ENCODE assay signal across 18 cellular contexts in genomic region chr19:52670046-52670445, GRCh38. TPM values are rescaled to one million over a fixed set of nuclear protein-coding genes. Genes with fewer than 3 reads are reported as not detected.
A peak's percentile ranks its signal among the peaks of the same experiment; 100 is the strongest.
DNase-seq lines count a peak whose midpoint lies in the region; ATAC-seq and TF ChIP-seq lines count a peak whose summit lies in the region.
"Had no signal": no experiment of that assay in that cellular context is flagged by ENCODE, and none has a peak within 500 bp of the region (broad histone marks: within the 10 kb centered on the region; RNA-seq: fewer than 3 reads in every experiment).

No MANE protein-coding gene starts in this region.

- CTCF ChIA-PET in activated naive CD4-positive, alpha-beta T cell treated with anti-CD3 and anti-CD28 coated beads for 36 hours (lab: Charles Lee) = no interaction called here
- CTCF ChIA-PET in activated naive CD4-positive, alpha-beta T cell treated with anti-CD3 and anti-CD28 coated beads, Interleukin-2, amount 10 ng/mL, durations not matched to agents 7 days and 5 days (lab: Charles Lee) = no interaction called here
- CTCF ChIA-PET in RWPE1 (lab: Yijun Ruan, JAX) = no interaction called here
- CTCF ChIA-PET in activated CD4-positive, alpha-beta memory T cell treated with anti-CD3 and anti-CD28 coated beads, Interleukin-2, amount 10 ng/mL, durations not matched to agents 7 days and 5 days (lab: Charles Lee) = no interaction called here

- no peaks in the 10 kb centered on the region for H3K9me3 ChIP-seq in transverse colon
- H3K9me3 ChIP-seq: lower lobe of right lung, SK-N-SH had no signal

- H3K4me3 Mint-ChIP-seq in activated naive CD4-positive, alpha-beta T cell treated with anti-CD3 and anti-CD28 coated beads for 36 hours = no peak overlapping the region
- no peak overlapping the region for H3K4me3 Mint-ChIP-seq in activated naive CD4-positive, alpha-beta T cell treated with anti-CD3 and anti-CD28 coated beads, Interleukin-2, amount 10 ng/mL, durations not matched to agents 7 days and 5 days
- H3K4me3 Mint-ChIP-seq in activated CD4-positive, alpha-beta memory T cell treated with anti-CD3 and anti-CD28 coated beads, Interleukin-2, amount 10 ng/mL, durations not matched to agents 7 days and 5 days = no peak overlapping the region
- H3K4me3 Mint-ChIP-seq: activated CD8-positive, alpha-beta memory T cell treated with anti-CD3 and anti-CD28 coated beads, Interleukin-2, amount 10 ng/mL, durations not matched to agents 7 days and 5 days had no signal

- TF ChIP-seq EP300 in transverse colon (IDR thresholded peaks at IDR 0.05; ENCODE audit: low read depth) = no peak

- DNase-seq in activated naive CD4-positive, alpha-beta T cell treated with anti-CD3 and anti-CD28 coated beads for 36 hours = peak; percentile 15
- DNase-seq in activated naive CD4-positive, alpha-beta T cell treated with anti-CD3 and anti-CD28 coated beads, Interleukin-2, amount 10 ng/mL, durations not matched to agents 7 days and 5 days = no peak
- DNase-seq in RWPE1 (ENCODE audit: low spot score) = peak; percentile 34
- DNase-seq in foreskin keratinocyte = peak; percentile 92 to 96
- peak; percentile 12 for DNase-seq in transverse colon
- DNase-seq in activated CD4-positive, alpha-beta memory T cell treated with anti-CD3 and anti-CD28 coated beads, Interleukin-2, amount 10 ng/mL, durations not matched to agents 7 days and 5 days = no peak
- DNase-seq: activated CD8-positive, alpha-beta memory T cell treated with anti-CD3 and anti-CD28 coated beads, Interleukin-2, amount 10 ng/mL, durations not matched to agents 7 days and 5 days; brain microvascular endothelial cell; cortex of kidney; GM23248; lower lobe of right lung; NCI-H1105 treated with DMSO at 0.1 percent for 48 hours; NCI-H2081 treated with DMSO at 0.1 percent for 48 hours; right cardiac atrium; SK-N-SH had no signal

- POLR2A ChIA-PET in RWPE1 (lab: Yijun Ruan, JAX; ENCODE audit: low non-redundant PET) = no interaction called here
- POLR2A ChIA-PET in activated CD4-positive, alpha-beta memory T cell treated with anti-CD3 and anti-CD28 coated beads, Interleukin-2, amount 10 ng/mL, durations not matched to agents 7 days and 5 days (lab: Charles Lee) = no interaction called here

- H3K36me3 ChIP-seq in transverse colon = no peaks in the 10 kb centered on the region
- H3K36me3 ChIP-seq: brain microvascular endothelial cell, lower lobe of right lung had no signal

- intact Hi-C loops in activated naive CD4-positive, alpha-beta T cell treated with anti-CD3 and anti-CD28 coated beads for 36 hours (cut with micrococcal nuclease) = no loop called here
- intact Hi-C loops in transverse colon (cut with DNase I; ENCODE audit: low total_unique reads) = no loop called here

- H3K4me1 ChIP-seq in foreskin keratinocyte = peaks cover 4% of the 10 kb centered on the region
- H3K4me1 ChIP-seq in transverse colon = no peaks in the 10 kb centered on the region
- H3K4me1 ChIP-seq: lower lobe of right lung had no signal

- no peak overlapping the region for H3K27ac Mint-ChIP-seq in activated naive CD4-positive, alpha-beta T cell treated with anti-CD3 and anti-CD28 coated beads for 36 hours
- no peak overlapping the region for H3K27ac Mint-ChIP-seq in activated naive CD4-positive, alpha-beta T cell treated with anti-CD3 and anti-CD28 coated beads, Interleukin-2, amount 10 ng/mL, durations not matched to agents 7 days and 5 days
- no peak overlapping the region for H3K27ac Mint-ChIP-seq in activated CD4-positive, alpha-beta memory T cell treated with anti-CD3 and anti-CD28 coated beads, Interleukin-2, amount 10 ng/mL, durations not matched to agents 7 days and 5 days
- H3K27ac Mint-ChIP-seq: activated CD8-positive, alpha-beta memory T cell treated with anti-CD3 and anti-CD28 coated beads, Interleukin-2, amount 10 ng/mL, durations not matched to agents 7 days and 5 days had no signal

- H3K36me3 Mint-ChIP-seq in activated naive CD4-positive, alpha-beta T cell treated with anti-CD3 and anti-CD28 coated beads for 36 hours (ENCODE audit: low read depth) = peaks cover 66% of the 10 kb centered on the region
- peaks cover 83% of the 10 kb centered on the region for H3K36me3 Mint-ChIP-seq in activated naive CD4-positive, alpha-beta T cell treated with anti-CD3 and anti-CD28 coated beads, Interleukin-2, amount 10 ng/mL, durations not matched to agents 7 days and 5 days
- H3K36me3 Mint-ChIP-seq in activated CD4-positive, alpha-beta memory T cell treated with anti-CD3 and anti-CD28 coated beads, Interleukin-2, amount 10 ng/mL, durations not matched to agents 7 days and 5 days (ENCODE audit: low read depth) = peaks cover 92% of the 10 kb centered on the region

- H3K27ac ChIP-seq in RWPE1 = no peak overlapping the region
- peak overlapping the region; percentile 56 for H3K27ac ChIP-seq in foreskin keratinocyte
- no peak overlapping the region for H3K27ac ChIP-seq in transverse colon
- H3K27ac ChIP-seq: BLaER1 treated with 17β-estradiol and CSF1 and Interleukin-3, amounts not matched to agents 10 nM and 100 nM; brain microvascular endothelial cell; GM23248; lower lobe of right lung had no signal

- H3K4me3 ChIP-seq in transverse colon = no peak overlapping the region
- H3K4me3 ChIP-seq: BLaER1 treated with 17β-estradiol and CSF1 and Interleukin-3, amounts not matched to agents 10 nM and 100 nM; GM23248; lower lobe of right lung had no signal

- 73 to 78% methylated on average over 4 of the region's 4 CpGs for WGBS in transverse colon (ENCODE audit: low coverage in 1 of 2), 2 donors

- TF ChIP-seq POLR2A in transverse colon (IDR thresholded peaks at IDR 0.05) = no peak

- H3K4me1 Mint-ChIP-seq in activated naive CD4-positive, alpha-beta T cell treated with anti-CD3 and anti-CD28 coated beads for 36 hours (ENCODE audit: low read depth) = peaks cover 9% of the 10 kb centered on the region
- peaks cover 7% of the 10 kb centered on the region for H3K4me1 Mint-ChIP-seq in activated naive CD4-positive, alpha-beta T cell treated with anti-CD3 and anti-CD28 coated beads, Interleukin-2, amount 10 ng/mL, durations not matched to agents 7 days and 5 days
- peaks cover 7% of the 10 kb centered on the region for H3K4me1 Mint-ChIP-seq in activated CD4-positive, alpha-beta memory T cell treated with anti-CD3 and anti-CD28 coated beads, Interleukin-2, amount 10 ng/mL, durations not matched to agents 7 days and 5 days

- in situ Hi-C loops in transverse colon (cut with MboI; ENCODE audit: low pct_ligation_motif_present in 1 of 4, low pct_unique_long_range_greater_than_20kb in 1 of 4, low sequenced_read_pairs in 3 of 4) = no loop called here

- no peaks in the 10 kb centered on the region for H3K9me3 Mint-ChIP-seq in activated naive CD4-positive, alpha-beta T cell treated with anti-CD3 and anti-CD28 coated beads for 36 hours
- peaks cover 23% of the 10 kb centered on the region for H3K9me3 Mint-ChIP-seq in activated naive CD4-positive, alpha-beta T cell treated with anti-CD3 and anti-CD28 coated beads, Interleukin-2, amount 10 ng/mL, durations not matched to agents 7 days and 5 days
- H3K9me3 Mint-ChIP-seq in activated CD4-positive, alpha-beta memory T cell treated with anti-CD3 and anti-CD28 coated beads, Interleukin-2, amount 10 ng/mL, durations not matched to agents 7 days and 5 days = peaks cover 31% of the 10 kb centered on the region

- TF ChIP-seq CTCF in RWPE1 (conservative IDR thresholded peaks at IDR 0.05; ENCODE audit: low read depth) (no peak), foreskin keratinocyte (conservative IDR thresholded peaks at IDR 0.05) (no peak), transverse colon (IDR thresholded peaks at IDR 0.05) (no peak)

- no peaks in the 10 kb centered on the region for H3K27me3 Mint-ChIP-seq in activated naive CD4-positive, alpha-beta T cell treated with anti-CD3 and anti-CD28 coated beads for 36 hours (ENCODE audit: low read depth)
- no peaks in the 10 kb centered on the region for H3K27me3 Mint-ChIP-seq in activated naive CD4-positive, alpha-beta T cell treated with anti-CD3 and anti-CD28 coated beads, Interleukin-2, amount 10 ng/mL, durations not matched to agents 7 days and 5 days
- no peaks in the 10 kb centered on the region for H3K27me3 Mint-ChIP-seq in activated CD4-positive, alpha-beta memory T cell treated with anti-CD3 and anti-CD28 coated beads, Interleukin-2, amount 10 ng/mL, durations not matched to agents 7 days and 5 days
- H3K27me3 Mint-ChIP-seq: activated CD8-positive, alpha-beta memory T cell treated with anti-CD3 and anti-CD28 coated beads, Interleukin-2, amount 10 ng/mL, durations not matched to agents 7 days and 5 days had no signal

- H3K27me3 ChIP-seq in foreskin keratinocyte = no peaks in the 10 kb centered on the region
- H3K27me3 ChIP-seq in transverse colon = no peaks in the 10 kb centered on the region
- H3K27me3 ChIP-seq: BLaER1 treated with 17β-estradiol and CSF1 and Interleukin-3, amounts not matched to agents 10 nM and 100 nM; brain microvascular endothelial cell had no signal

- ATAC-seq in foreskin keratinocyte (peak; percentile 92), HG03378 (IDR thresholded peaks at IDR 0.05; ENCODE audit: unreplicated experiment) (no peak), HG03175 (IDR thresholded peaks at IDR 0.05; ENCODE audit: unreplicated experiment) (no peak)
- ATAC-seq: activated CD8-positive, alpha-beta memory T cell treated with anti-CD3 and anti-CD28 coated beads, Interleukin-2, amount 10 ng/mL, durations not matched to agents 7 days and 5 days; lower lobe of right lung; right cardiac atrium had no signal

RNA-seq across cellular contexts. Expression of gene ZNF83, which starts 31.9 kb away (rescaled TPM):
- total RNA-seq in activated naive CD4-positive, alpha-beta T cell treated with anti-CD3 and anti-CD28 coated beads for 36 hours = 10 to 100 TPM; 23.3 to 23.9 TPM
- 24.7 and 24.8 TPM in 2 replicates for total RNA-seq in foreskin keratinocyte
- 6.2 and 6.3 TPM in 2 replicates for polyA plus RNA-seq in foreskin keratinocyte
- total RNA-seq in transverse colon = 10 to 100 TPM; 13.3 to 55.6 (median 26.7) TPM
- total RNA-seq in activated CD4-positive, alpha-beta memory T cell treated with anti-CD3 and anti-CD28 coated beads, Interleukin-2, amount 10 ng/mL, durations not matched to agents 7 days and 5 days = 10 to 100 TPM; 49.1 to 49.7 TPM

Comparison
In these comparisons a context has a peak if more than half of its experiments do, and no peak if none do; other contexts are left out.
1. DNase-seq: peak in activated naive CD4-positive, alpha-beta T cell treated with anti-CD3 and anti-CD28 coated beads for 36 hours (single experiment), RWPE1 (single experiment), foreskin keratinocyte (2 of 2) and transverse colon (single experiment); none in activated naive CD4-positive, alpha-beta T cell treated with anti-CD3 and anti-CD28 coated beads, Interleukin-2, amount 10 ng/mL, durations not matched to agents 7 days and 5 days (single experiment) and activated CD4-positive, alpha-beta memory T cell treated with anti-CD3 and anti-CD28 coated beads, Interleukin-2, amount 10 ng/mL, durations not matched to agents 7 days and 5 days (single experiment).